In genomic region chr22:22937894-22938480, GRCh38 we compare ENCODE assay signal across 15 cellular contexts. TPM values are rescaled to one million over a fixed set of nuclear protein-coding genes. Genes with fewer than 3 reads are reported as not detected.
"Had no signal": no experiment of that assay in that cellular context is flagged by ENCODE, and none has a peak within 500 bp of the region (broad histone marks: within the 10 kb centered on the region; RNA-seq: fewer than 3 reads in every experiment).

No MANE protein-coding gene starts in this region.

- H3K36me3 ChIP-seq: colonic mucosa, esophagus squamous epithelium, gastrocnemius medialis, neutrophil, ovary, right atrium auricular region, transverse colon, uterus, WERI-Rb-1 had no signal

- H3K27ac ChIP-seq: colonic mucosa, esophagus squamous epithelium, gastrocnemius medialis, neutrophil, ovary, psoas muscle, right atrium auricular region, uterus, WERI-Rb-1 had no signal

- H3K4me3 ChIP-seq: colonic mucosa, esophagus squamous epithelium, gastrocnemius medialis, ovary, psoas muscle, right atrium auricular region, transverse colon, uterus had no signal

- H3K4me1 ChIP-seq: colonic mucosa, esophagus squamous epithelium, gastrocnemius medialis, psoas muscle, right atrium auricular region, transverse colon, uterus had no signal

- DNase-seq: colonic mucosa; endodermal cell; esophagus squamous epithelium; gastrocnemius medialis; hippocampal formation; ovary; psoas muscle; stimulated activated CD4-positive, alpha-beta T cell treated with anti-CD3 and anti-CD28 coated beads, Interleukin-4, amount 100 ng/mL, for 4 hours; transverse colon; uterus; WERI-Rb-1 had no signal

- H3K27me3 ChIP-seq: colonic mucosa, gastrocnemius medialis, neutrophil, ovary, right atrium auricular region, transverse colon, uterus had no signal

- ATAC-seq: gastrocnemius medialis, psoas muscle had no signal

- H3K9me3 ChIP-seq: colonic mucosa, esophagus squamous epithelium, gastrocnemius medialis, neutrophil, ovary, psoas muscle, right atrium auricular region, transverse colon, uterus had no signal

RNA-seq across cellular contexts. Expression of gene IGLL5, which starts 50.4 kb away (rescaled TPM):
- total RNA-seq: bronchial epithelial cell, endodermal cell, temporal lobe had no signal
